8 cellular contexts compared by ENCODE assay signal in genomic region chrX:23784487-23785301, GRCh38. TPM values are rescaled to one million over a fixed set of nuclear protein-coding genes. Genes with fewer than 3 reads are reported as not detected.
DNase-seq lines count a peak whose midpoint lies in the region; ATAC-seq and TF ChIP-seq lines count a peak whose summit lies in the region.

No MANE protein-coding gene starts in this region.

- peak; percentile 85 for DNase-seq in AG10803 (ENCODE audit: low read depth)
- peak; percentile 73 for DNase-seq in HT1080 (ENCODE audit: low read depth)
- no peak for DNase-seq in activated CD8-positive, alpha-beta T cell treated with anti-CD3 and anti-CD28 coated beads for 36 hours
- DNase-seq in right cardiac atrium: no peak
- peak; percentile 73 for DNase-seq in stromal cell of bone marrow (ENCODE audit: low read depth)
- no peak for DNase-seq in COLO829 (ENCODE audit: low spot score)
- no peak for DNase-seq in neuronal stem cell (ENCODE audit: low spot score)

- H3K4me3 Mint-ChIP-seq in activated CD8-positive, alpha-beta T cell treated with anti-CD3 and anti-CD28 coated beads for 36 hours: peak overlapping the region; percentile 88

- intact Hi-C loops in activated CD8-positive, alpha-beta T cell treated with anti-CD3 and anti-CD28 coated beads for 36 hours (cut with micrococcal nuclease): loop anchor here (5.0 kb wide), 1 partner anchor 268 kb away; the partner anchor contains the start of gene EIF2S3
- intact Hi-C loops in right cardiac atrium (cut with DNase I): loop anchor here in 3 of 4 donors (5.0 kb wide), 1 partner anchor 118 kb away; no protein-coding TSS in a partner anchor

- ATAC-seq in activated CD8-positive, alpha-beta T cell treated with anti-CD3 and anti-CD28 coated beads for 36 hours: no peak
- ATAC-seq in right cardiac atrium (no peak), HG02884 (IDR thresholded peaks at IDR 0.05; ENCODE audit: unreplicated experiment) (no peak)

- H3K79me1 ChIP-seq in neuronal stem cell (ENCODE audit: low read depth, low read length): no peaks in the 10 kb centered on the region

- H2AK5ac ChIP-seq in neuronal stem cell (ENCODE audit: low read depth, low read length): no peak overlapping the region

- H3K4me1 ChIP-seq in right cardiac atrium (ENCODE audit: control insufficient read depth, insufficient read depth, low read length) (peaks cover 1% of the 10 kb centered on the region), neuronal stem cell (ENCODE audit: control insufficient read depth in 2 of 2, insufficient read depth in 1 of 2, low read depth in 1 of 2, low read length in 2 of 2) (no peaks in the 10 kb centered on the region)

- H3K4me3 ChIP-seq in AG10803 (ENCODE audit: low read length) (peak overlapping the region; percentile 77), right cardiac atrium (ENCODE audit: low read length) (peak overlapping the region; percentile 75), neuronal stem cell (ENCODE audit: low read length in 2 of 2) (no peak overlapping the region)

- H3K27ac ChIP-seq in right cardiac atrium (ENCODE audit: low read length): peak overlapping the region; percentile 89
- H3K27ac ChIP-seq in neuronal stem cell (replicated peaks; ENCODE audit: low read length): no peak overlapping the region

- H3K4ac ChIP-seq in neuronal stem cell (ENCODE audit: low read length): no peak overlapping the region

- no peak overlapping the region for H2AFZ ChIP-seq in neuronal stem cell (ENCODE audit: low read length)

- no peak overlapping the region for H3K14ac ChIP-seq in neuronal stem cell (ENCODE audit: low read length)

- no peak overlapping the region for H4K91ac ChIP-seq in neuronal stem cell (ENCODE audit: low read depth, low read length, poor library complexity)

- no peak overlapping the region for H2BK5ac ChIP-seq in neuronal stem cell (ENCODE audit: low read length)

- no peaks in the 10 kb centered on the region for H3K9me3 Mint-ChIP-seq in activated CD8-positive, alpha-beta T cell treated with anti-CD3 and anti-CD28 coated beads for 36 hours

- no peak overlapping the region for H2BK120ac ChIP-seq in neuronal stem cell (ENCODE audit: low read depth, low read length)

- no peak overlapping the region for H2BK12ac ChIP-seq in neuronal stem cell (ENCODE audit: low read length)

- no peak overlapping the region for H3K18ac ChIP-seq in neuronal stem cell (ENCODE audit: low read length)

- CTCF ChIA-PET in activated CD8-positive, alpha-beta T cell treated with anti-CD3 and anti-CD28 coated beads for 36 hours (lab: Charles Lee): interaction anchor here (1.7 kb wide), 1 partner anchor 123 kb away, joined by 6 read pairs; the partner anchor contains the start of genes APOO and CXorf58

- no peak overlapping the region for H3K23ac ChIP-seq in neuronal stem cell (ENCODE audit: low read depth, low read length, poor library complexity)

- H3K36me3 Mint-ChIP-seq in activated CD8-positive, alpha-beta T cell treated with anti-CD3 and anti-CD28 coated beads for 36 hours (ENCODE audit: low read depth): peaks cover 30% of the 10 kb centered on the region

- peaks cover 0 to 16% of the 10 kb centered on the region in 2 donors for H3K36me3 ChIP-seq in neuronal stem cell (replicated peaks in 1 of 2; ENCODE audit: control insufficient read depth in 2 of 2, insufficient read depth in 2 of 2, low read length in 2 of 2)

- WGBS in right cardiac atrium: 46% methylated on average over 8 of the region's 8 CpGs
- WGBS in neuronal stem cell (ENCODE audit: extremely low coverage in 2 of 2, insufficient read length in 2 of 2, insufficient replicate concordance in 1 of 2), 2 donors: no CpG with 5 or more reads among the region's 8 CpGs

- H3K27me3 ChIP-seq in right cardiac atrium (ENCODE audit: control insufficient read depth, insufficient read depth) (no peaks in the 10 kb centered on the region), neuronal stem cell (ENCODE audit: control insufficient read depth in 3 of 3, insufficient read depth in 3 of 3, low read depth in 1 of 3, low read length in 3 of 3) (no peaks in the 10 kb centered on the region)

- H4K8ac ChIP-seq in neuronal stem cell (ENCODE audit: low read depth, low read length): no peak overlapping the region

- H2BK15ac ChIP-seq in neuronal stem cell (ENCODE audit: low read length): no peak overlapping the region

- POLR2A ChIA-PET in activated CD8-positive, alpha-beta T cell treated with anti-CD3 and anti-CD28 coated beads for 36 hours (lab: Charles Lee): interaction anchor here (0.6 to 2.2 kb wide), 5 partner anchors 15 to 270 kb away, joined by 3 to 7 read pairs (median 4); partner anchors contain the start of gene EIF2S3

- H3K4me1 Mint-ChIP-seq in activated CD8-positive, alpha-beta T cell treated with anti-CD3 and anti-CD28 coated beads for 36 hours (ENCODE audit: low read depth): peaks cover 37% of the 10 kb centered on the region

- TF ChIP-seq CTCF in AG10803 (conservative IDR thresholded peaks at IDR 0.05; ENCODE audit: low read length): no peak
- no peak for TF ChIP-seq CTCF in activated CD8-positive, alpha-beta T cell treated with anti-CD3 and anti-CD28 coated beads for 36 hours (IDR thresholded peaks at IDR 0.05)

- H3K27ac Mint-ChIP-seq in activated CD8-positive, alpha-beta T cell treated with anti-CD3 and anti-CD28 coated beads for 36 hours: peak overlapping the region; percentile 97

- no peaks in the 10 kb centered on the region for H3K27me3 Mint-ChIP-seq in activated CD8-positive, alpha-beta T cell treated with anti-CD3 and anti-CD28 coated beads for 36 hours

- H3K4me2 ChIP-seq in neuronal stem cell (ENCODE audit: insufficient read depth, low read length, poor library complexity, severe bottlenecking): no peak overlapping the region

- H3K9ac ChIP-seq in neuronal stem cell (ENCODE audit: low read depth, low read length, poor library complexity): no peak overlapping the region

- H3K9me3 ChIP-seq in right cardiac atrium (ENCODE audit: control insufficient read depth, low read length) (no peaks in the 10 kb centered on the region), neuronal stem cell (replicated peaks in 1 of 2; ENCODE audit: control insufficient read depth in 2 of 2, insufficient read depth in 1 of 2, low read depth in 1 of 2, low read length in 2 of 2) (no peaks in the 10 kb centered on the region)

RNA-seq across cellular contexts. Expression of gene SAT1, which starts 1.7 kb away (rescaled TPM):
- total RNA-seq in HT1080 (2014; rRNA removed; shearing (Covaris generic)): 26.0 and 31.9 TPM in 2 replicates
- 37.7 and 49.4 TPM in 2 replicates for polyA plus RNA-seq in HT1080 (2015; cell fraction: cytosol; rRNA removed)
- polyA plus RNA-seq in HT1080 (2015; cell fraction: nucleus; rRNA removed): 297 and 329 TPM in 2 replicates
- 100 to 1,000 TPM in 1 of 2 experiments, 10 to 100 TPM in 1; 94.1 to 101 TPM for total RNA-seq in activated CD8-positive, alpha-beta T cell treated with anti-CD3 and anti-CD28 coated beads for 36 hours
- total RNA-seq in right cardiac atrium: 100 to 1,000 TPM; 275 to 486 (median 317) TPM
- 523 TPM for polyA plus RNA-seq in right cardiac atrium
- polyA plus RNA-seq in neuronal stem cell (2013, experiment 1 of 2): 45.4 TPM
- polyA plus RNA-seq in neuronal stem cell (2013, experiment 2 of 2): 44.2 TPM

RNA-seq across cellular contexts. Expression of gene ACOT9, which starts 41.6 kb away (rescaled TPM):
- 44.6 and 48.1 TPM in 2 replicates for total RNA-seq in HT1080 (2014; rRNA removed; shearing (Covaris generic))
- polyA plus RNA-seq in HT1080 (2015; cell fraction: cytosol; rRNA removed): 47.0 and 51.2 TPM in 2 replicates
- polyA plus RNA-seq in HT1080 (2015; cell fraction: nucleus; rRNA removed): 114 and 120 TPM in 2 replicates
- 10 to 100 TPM; 28.1 to 28.3 TPM for total RNA-seq in activated CD8-positive, alpha-beta T cell treated with anti-CD3 and anti-CD28 coated beads for 36 hours
- 10 to 100 TPM; 33.5 to 50.2 (median 38.3) TPM for total RNA-seq in right cardiac atrium
- polyA plus RNA-seq in right cardiac atrium: 42.3 TPM
- polyA plus RNA-seq in neuronal stem cell (2013, experiment 1 of 2): 15.6 TPM
- polyA plus RNA-seq in neuronal stem cell (2013, experiment 2 of 2): 15.3 TPM

Comparison
In these comparisons a context has a peak if more than half of its experiments do, and no peak if none do; other contexts are left out.
1. DNase-seq: peak in AG10803 (single experiment), HT1080 (single experiment) and stromal cell of bone marrow (single experiment); none in activated CD8-positive, alpha-beta T cell treated with anti-CD3 and anti-CD28 coated beads for 36 hours (single experiment), right cardiac atrium (0 of 3), COLO829 (single experiment) and neuronal stem cell (single experiment).
2. H3K4me3 ChIP-seq: peak in AG10803 (single experiment) and right cardiac atrium (single experiment); none in neuronal stem cell (0 of 2).